ENCODE assay signal across 19 cellular contexts in genomic region chr1:200301152-200301551, GRCh38.
DNase-seq lines count a peak whose midpoint lies in the region; ATAC-seq and TF ChIP-seq lines count a peak whose summit lies in the region.
"Had no signal": no experiment of that assay in that cellular context is flagged by ENCODE, and none has a peak within 500 bp of the region (broad histone marks: within the 10 kb centered on the region; RNA-seq: fewer than 3 reads in every experiment).

No MANE protein-coding gene starts in this region.

- DNase-seq in CD4-positive, alpha-beta memory T cell: no peak
- DNase-seq in mammary epithelial cell (no peak), GM20000 (ENCODE audit: low spot score) (no peak), stomach (no peak), right atrium auricular region (ENCODE audit: low spot score) (no peak)
- DNase-seq in naive thymus-derived CD4-positive, alpha-beta T cell: no peak
- DNase-seq: activated CD4-positive, alpha-beta T cell treated with anti-CD3 and anti-CD28 coated beads, Interleukin-2, amount 50 U/mL, for 48 hours; activated naive CD4-positive, alpha-beta T cell treated with anti-CD3 and anti-CD28 coated beads, Interleukin-2, amount 50 U/mL, for 16 hours; activated T-cell treated with anti-CD3 and anti-CD28 coated beads for 4 hours; AML-193; left ventricle myocardium superior; NCI-H146; NCI-H345; stimulated activated CD4-positive, alpha-beta T cell treated with anti-CD3 and anti-CD28 coated beads, Interleukin-2, amount 100 ng/mL, for 24 hours; stimulated activated naive CD8-positive, alpha-beta T cell treated with anti-CD3 and anti-CD28 coated beads, Interleukin-15, amount 100 ng/mL, for 72 hours; uterus had no signal

- no peak for ATAC-seq in naive thymus-derived CD4-positive, alpha-beta T cell
- ATAC-seq in gastroesophageal sphincter: no peak
- ATAC-seq: left ventricle myocardium superior had no signal

- H3K79me2 ChIP-seq in Loucy (ENCODE audit: insufficient read depth, low read length) (no peaks in the 10 kb centered on the region), mammary epithelial cell (ENCODE audit: insufficient read depth, low read length) (no peaks in the 10 kb centered on the region)

- no peaks in the 10 kb centered on the region for H3K27me3 ChIP-seq in CD4-positive, alpha-beta memory T cell (ENCODE audit: insufficient read depth, low read length)
- H3K27me3 ChIP-seq in Loucy (ENCODE audit: insufficient read depth, low read length, poor library complexity, severe bottlenecking): no peaks in the 10 kb centered on the region
- H3K27me3 ChIP-seq in mammary epithelial cell (ENCODE audit: insufficient read depth, low read length): no peaks in the 10 kb centered on the region
- no peaks in the 10 kb centered on the region for H3K27me3 ChIP-seq in naive thymus-derived CD4-positive, alpha-beta T cell (ENCODE audit: control insufficient read depth in 2 of 2, insufficient read depth in 2 of 2, low read length in 2 of 2)
- H3K27me3 ChIP-seq in gastroesophageal sphincter: no peaks in the 10 kb centered on the region
- no peaks in the 10 kb centered on the region for H3K27me3 ChIP-seq in stomach
- no peaks in the 10 kb centered on the region for H3K27me3 ChIP-seq in right atrium auricular region
- H3K27me3 ChIP-seq: uterus had no signal

- no peaks in the 10 kb centered on the region for H3K9me3 Mint-ChIP-seq in CD4-positive, alpha-beta memory T cell
- peaks cover 0 to 3% (median 0%) of the 10 kb centered on the region in 11 donors for H3K9me3 Mint-ChIP-seq in naive thymus-derived CD4-positive, alpha-beta T cell
- H3K9me3 Mint-ChIP-seq: stimulated activated naive CD8-positive, alpha-beta T cell treated with anti-CD3 and anti-CD28 coated beads, Interleukin-15, amount 100 ng/mL, for 72 hours had no signal

- no peaks in the 10 kb centered on the region for H3K9me2 ChIP-seq in Loucy (replicated peaks; ENCODE audit: low read depth, low read length)

- intact Hi-C loops in CD4-positive, alpha-beta memory T cell (cut with micrococcal nuclease): loop anchor here (5.0 to 10.0 kb wide), 2 partner anchors 149 to 184 kb away; no protein-coding TSS in a partner anchor
- intact Hi-C loops in mammary epithelial cell (cut with micrococcal nuclease) (loop anchor here (5.0 kb wide), 1 partner anchor 106 kb away; no protein-coding TSS in a partner anchor), stomach (cut with DNase I; ENCODE audit: low total_unique reads) (no loop called here)
- intact Hi-C loops in naive thymus-derived CD4-positive, alpha-beta T cell (cut with micrococcal nuclease): loop anchor here (5.0 kb wide), 2 partner anchors 111 to 149 kb away; partner anchors contain the start of gene ZNF281 (in 1 of the 2)

- TF ChIP-seq CTCF in Loucy (conservative IDR thresholded peaks at IDR 0.05; ENCODE audit: low read length) (no peak), mammary epithelial cell (conservative IDR thresholded peaks at IDR 0.05 in 1 of 2, IDR thresholded peaks at IDR 0.05 in 1 of 2; ENCODE audit: extremely low read depth in 1 of 2, insufficient read depth in 1 of 2, low read depth in 1 of 2, low read length in 2 of 2) (no peak), GM20000 (IDR thresholded peaks at IDR 0.05; ENCODE audit: extremely low read depth, missing control alignments) (no peak), gastroesophageal sphincter (IDR thresholded peaks at IDR 0.05) (no peak), stomach (IDR thresholded peaks at IDR 0.05) (no peak), right atrium auricular region (IDR thresholded peaks at IDR 0.05) (no peak)

- CTCF ChIA-PET in CD4-positive, alpha-beta memory T cell (lab: Charles Lee; ENCODE audit: partially characterized antibody): interaction anchor here (0.8 to 7.3 kb wide), 8 partner anchors 10 to 187 kb away, joined by 3 to 53 read pairs (median 4); no protein-coding TSS in a partner anchor
- CTCF ChIA-PET in mammary epithelial cell (lab: Charles Lee; ENCODE audit: low non-redundant PET): no interaction called here
- CTCF ChIA-PET in naive thymus-derived CD4-positive, alpha-beta T cell (lab: Charles Lee): interaction anchor here (0.6 to 1.6 kb wide), 6 partner anchors 25 to 208 kb away, joined by 3 to 6 read pairs (median 4); no protein-coding TSS in a partner anchor

- H3K4me2 ChIP-seq in Loucy (ENCODE audit: low read depth, low read length, poor library complexity, severe bottlenecking): peak overlapping the region; percentile 70
- H3K4me2 ChIP-seq in mammary epithelial cell (ENCODE audit: insufficient read depth, low read depth, low read length): peak overlapping the region; percentile 95

- H3K9ac ChIP-seq in Loucy (ENCODE audit: low read depth, low read length, poor library complexity, severe bottlenecking) (peak overlapping the region; percentile 75), mammary epithelial cell (ENCODE audit: insufficient read depth, low read length) (no peak overlapping the region)

- H3K9me3 ChIP-seq in CD4-positive, alpha-beta memory T cell (ENCODE audit: control insufficient read depth in 1 of 2, low read length in 2 of 2): no peaks in the 10 kb centered on the region
- no peaks in the 10 kb centered on the region for H3K9me3 ChIP-seq in Loucy (ENCODE audit: insufficient read depth, low read depth, low read length)
- H3K9me3 ChIP-seq in mammary epithelial cell (replicated peaks; ENCODE audit: insufficient read depth, low read length): no peaks in the 10 kb centered on the region
- no peaks in the 10 kb centered on the region for H3K9me3 ChIP-seq in naive thymus-derived CD4-positive, alpha-beta T cell (ENCODE audit: control insufficient read depth in 2 of 3, low read length in 3 of 3)
- no peaks in the 10 kb centered on the region for H3K9me3 ChIP-seq in gastroesophageal sphincter
- H3K9me3 ChIP-seq in stomach: no peaks in the 10 kb centered on the region
- no peaks in the 10 kb centered on the region for H3K9me3 ChIP-seq in right atrium auricular region
- H3K9me3 ChIP-seq: uterus had no signal

- H3K4me1 Mint-ChIP-seq in CD4-positive, alpha-beta memory T cell: peaks cover 8 to 18% (median 10%) of the 10 kb centered on the region in 4 donors
- peaks cover 0 to 36% (median 16%) of the 10 kb centered on the region in 7 donors for H3K4me1 Mint-ChIP-seq in naive thymus-derived CD4-positive, alpha-beta T cell

- no peak overlapping the region for H3K27ac ChIP-seq in CD4-positive, alpha-beta memory T cell (ENCODE audit: low read depth, low read length)
- H3K27ac ChIP-seq in mammary epithelial cell (ENCODE audit: insufficient read depth, low read depth, low read length): no peak overlapping the region
- no peak overlapping the region for H3K27ac ChIP-seq in naive thymus-derived CD4-positive, alpha-beta T cell (ENCODE audit: low read depth, low read length)
- H3K27ac ChIP-seq in gastroesophageal sphincter: no peak overlapping the region
- H3K27ac ChIP-seq in stomach: no peak overlapping the region
- no peak overlapping the region for H3K27ac ChIP-seq in right atrium auricular region
- H3K27ac ChIP-seq: coronary artery, uterus had no signal

- H3K36me3 Mint-ChIP-seq in CD4-positive, alpha-beta memory T cell: peaks cover 3 to 4% of the 10 kb centered on the region in 2 donors
- no peaks in the 10 kb centered on the region for H3K36me3 Mint-ChIP-seq in naive thymus-derived CD4-positive, alpha-beta T cell

- TF ChIP-seq POLR2A in gastroesophageal sphincter (IDR thresholded peaks at IDR 0.05) (no peak), stomach (IDR thresholded peaks at IDR 0.05) (no peak)

- POLR2A ChIA-PET in CD4-positive, alpha-beta memory T cell (lab: Charles Lee; ENCODE audit: partially characterized antibody): interaction anchor here (0.6 to 1.6 kb wide), 2 partner anchors 11 to 112 kb away, joined by 3 read pairs; no protein-coding TSS in a partner anchor
- POLR2A ChIA-PET in naive thymus-derived CD4-positive, alpha-beta T cell (lab: Charles Lee): interaction anchor here (0.7 to 0.9 kb wide), 2 partner anchors 109 to 185 kb away, joined by 3 to 4 read pairs; no protein-coding TSS in a partner anchor

- in situ Hi-C loops in mammary epithelial cell (cut with MboI; ENCODE audit: low sequenced_read_pairs in 2 of 2): no loop called here

- H3K4me3 ChIP-seq in CD4-positive, alpha-beta memory T cell (ENCODE audit: low read length in 2 of 2): no peak overlapping the region
- H3K4me3 ChIP-seq in Loucy (ENCODE audit: low read length, poor library complexity, severe bottlenecking) (peak overlapping the region; percentile 80), mammary epithelial cell (replicated peaks in 1 of 3; ENCODE audit: insufficient read depth in 1 of 3, low read depth in 2 of 3, low read length in 3 of 3) (no peak overlapping the region), gastroesophageal sphincter (no peak overlapping the region), stomach (peak overlapping the region in 1 of 4 donors; percentile 89), right atrium auricular region (no peak overlapping the region)
- peak overlapping the region; percentile 95 for H3K4me3 ChIP-seq in naive thymus-derived CD4-positive, alpha-beta T cell (ENCODE audit: low read length)

- H3K36me3 ChIP-seq in CD4-positive, alpha-beta memory T cell (ENCODE audit: insufficient read depth, low read length): no peaks in the 10 kb centered on the region
- H3K36me3 ChIP-seq in Loucy (ENCODE audit: insufficient read depth, low read length): no peaks in the 10 kb centered on the region
- H3K36me3 ChIP-seq in mammary epithelial cell (ENCODE audit: insufficient read depth, low read length): no peaks in the 10 kb centered on the region
- no peaks in the 10 kb centered on the region for H3K36me3 ChIP-seq in naive thymus-derived CD4-positive, alpha-beta T cell (ENCODE audit: control insufficient read depth in 2 of 3, insufficient read depth in 3 of 3, low read length in 3 of 3)
- H3K36me3 ChIP-seq in gastroesophageal sphincter: no peaks in the 10 kb centered on the region
- H3K36me3 ChIP-seq in stomach: no peaks in the 10 kb centered on the region
- no peaks in the 10 kb centered on the region for H3K36me3 ChIP-seq in right atrium auricular region
- H3K36me3 ChIP-seq: uterus had no signal

- TF ChIP-seq EP300 in gastroesophageal sphincter (IDR thresholded peaks at IDR 0.05) (no peak), stomach (IDR thresholded peaks at IDR 0.05) (no peak)

- BruUV-seq in mammary epithelial cell (replicated peaks; lab: Mats Ljungman, UMichigan): no TSS peak

- peak overlapping the region in 1 of 7 donors; percentile 76 for H3K27ac Mint-ChIP-seq in CD4-positive, alpha-beta memory T cell
- H3K27ac Mint-ChIP-seq in naive thymus-derived CD4-positive, alpha-beta T cell: peak overlapping the region in 4 of 9 donors; percentile 86 to 93 (median 92)
- H3K27ac Mint-ChIP-seq: stimulated activated naive CD8-positive, alpha-beta T cell treated with anti-CD3 and anti-CD28 coated beads, Interleukin-15, amount 100 ng/mL, for 72 hours had no signal

- H3K4me3 Mint-ChIP-seq in CD4-positive, alpha-beta memory T cell: peak overlapping the region in 6 of 8 donors; percentile 41 to 94 (median 90)
- peak overlapping the region in 9 of 10 donors; percentile 84 to 95 (median 94) for H3K4me3 Mint-ChIP-seq in naive thymus-derived CD4-positive, alpha-beta T cell

- peaks cover 12% of the 10 kb centered on the region for H3K4me1 ChIP-seq in CD4-positive, alpha-beta memory T cell (ENCODE audit: insufficient read depth, low read length)
- H3K4me1 ChIP-seq in Loucy (ENCODE audit: insufficient read depth, low read length, poor library complexity, severe bottlenecking) (peaks cover 13% of the 10 kb centered on the region), mammary epithelial cell (ENCODE audit: insufficient read depth, low read length) (peaks cover 2% of the 10 kb centered on the region), gastroesophageal sphincter (peaks cover 0 to 22% (median 4%) of the 10 kb centered on the region in 3 donors), stomach (peaks cover 0 to 20% (median 13%) of the 10 kb centered on the region in 4 donors), right atrium auricular region (no peaks in the 10 kb centered on the region)
- peaks cover 7 to 11% of the 10 kb centered on the region in 2 donors for H3K4me1 ChIP-seq in naive thymus-derived CD4-positive, alpha-beta T cell (ENCODE audit: control insufficient read depth in 2 of 2, insufficient read depth in 2 of 2, low read length in 2 of 2)
- H3K4me1 ChIP-seq: uterus had no signal

- 96% methylated on average over 3 of the region's 3 CpGs for WGBS in mammary epithelial cell (ENCODE audit: low coverage, missing lambda C conversion rate)
- 80 to 85% methylated on average over 1 to 3 of the region's 3 CpGs for WGBS in gastroesophageal sphincter (ENCODE audit: low coverage in 1 of 2), 2 donors
- 91 to 98% (median 95%) methylated on average over 3 of the region's 3 CpGs for WGBS in stomach, 5 donors

- dilution Hi-C loops in mammary epithelial cell (cut with HindIII; ENCODE audit: low sequenced_read_pairs): no loop called here

- H2AFZ ChIP-seq in Loucy (ENCODE audit: low read length): peak overlapping the region; percentile 90
- H2AFZ ChIP-seq in mammary epithelial cell (ENCODE audit: low read depth, low read length): no peak overlapping the region

- no peaks in the 10 kb centered on the region for H3F3A ChIP-seq in Loucy (ENCODE audit: low read depth)

- H3K27me3 Mint-ChIP-seq in CD4-positive, alpha-beta memory T cell: peaks cover 0 to 1% of the 10 kb centered on the region in 2 donors
- H3K27me3 Mint-ChIP-seq in naive thymus-derived CD4-positive, alpha-beta T cell: peaks cover 0 to 43% (median 0%) of the 10 kb centered on the region in 5 donors

- H4K20me1 ChIP-seq in Loucy (ENCODE audit: insufficient read depth, low read length, poor library complexity, severe bottlenecking) (no peaks in the 10 kb centered on the region), mammary epithelial cell (ENCODE audit: insufficient read depth, low read length) (no peaks in the 10 kb centered on the region)

Comparison
In these comparisons a context has a peak if more than half of its experiments do, and no peak if none do; other contexts are left out.
1. H3K4me3 ChIP-seq: peak in Loucy (single experiment) and naive thymus-derived CD4-positive, alpha-beta T cell (single experiment); none in CD4-positive, alpha-beta memory T cell (0 of 2), mammary epithelial cell (0 of 3), gastroesophageal sphincter (0 of 2) and right atrium auricular region (0 of 2).